33 cellular contexts compared by ENCODE assay signal in genomic region chr1:18647681-18648214, GRCh38. TPM values are rescaled to one million over a fixed set of nuclear protein-coding genes. Genes with fewer than 3 reads are reported as not detected.
"Had no signal": no experiment of that assay in that cellular context is flagged by ENCODE, and none has a peak within 500 bp of the region (broad histone marks: within the 10 kb centered on the region; RNA-seq: fewer than 3 reads in every experiment).

No MANE protein-coding gene starts in this region.

- H3K4me3 ChIP-seq: body of pancreas, SJSA1 had no signal

- H3K9me3 ChIP-seq: adrenal gland, body of pancreas, Peyer's patch, SJSA1, SK-N-SH had no signal

- H3K4me2 ChIP-seq: KMS-11, SK-N-SH had no signal

- H3K9ac ChIP-seq: KMS-11, SK-N-SH had no signal

- H3K36me3 ChIP-seq: adrenal gland, Peyer's patch, SJSA1 had no signal

- H3K4me1 ChIP-seq: SJSA1 had no signal

- H3K27ac ChIP-seq: adrenal gland, body of pancreas, KMS-11, Peyer's patch, SJSA1 had no signal

- ATAC-seq: activated CD4-positive, alpha-beta T cell treated with anti-CD3 and anti-CD28 coated beads for 36 hours; activated CD4-positive, CD25-positive, alpha-beta regulatory T cell treated with anti-CD3 and anti-CD28 coated beads, Interleukin-2, amount 50 U/mL, for 24 hours; activated CD8-positive, alpha-beta T cell treated with anti-CD3 and anti-CD28 coated beads, Interleukin-2, amount 10 ng/mL, durations not matched to agents 7 days and 5 days; activated naive CD4-positive, alpha-beta T cell treated with anti-CD3 and anti-CD28 coated beads, Interleukin-2, amount 50 U/mL, for 72 hours; activated T-cell treated with anti-CD3 and anti-CD28 coated beads, Interleukin-2, amount 50 U/mL, for 4 hours; body of pancreas had no signal

- DNase-seq: activated CD4-positive, alpha-beta T cell treated with anti-CD3 and anti-CD28 coated beads for 36 hours; activated CD4-positive, alpha-beta T cell treated with anti-CD3 and anti-CD28 coated beads, Interleukin-2, amount 10 ng/mL, durations not matched to agents 7 days and 5 days; activated CD4-positive, alpha-beta T cell treated with anti-CD3 and anti-CD28 coated beads, Interleukin-2, amount 50 U/mL, for 48 hours; activated CD8-positive, alpha-beta memory T cell treated with anti-CD3 and anti-CD28 coated beads, Interleukin-2, amount 50 U/mL, for 4 hours; activated CD8-positive, alpha-beta T cell treated with anti-CD3 and anti-CD28 coated beads, Interleukin-2, amount 10 ng/mL, durations not matched to agents 7 days and 5 days; activated gamma-delta T cell treated with Interleukin-2 at 50 U/mL for 16 hours; activated naive CD4-positive, alpha-beta T cell treated with anti-CD3 and anti-CD28 coated beads for 36 hours; activated T-cell treated with anti-CD3 and anti-CD28 coated beads for 4 hours; activated T-cell treated with anti-CD3 and anti-CD28 coated beads, Interleukin-2, amount 50 U/mL, for 4 hours; adrenal gland; caudate nucleus; cerebellar nuclear complex; MM.1S; MV-4-11; NCI-H1092; NCI-H146; NCI-H187; NCI-H2081; NCI-H2171 treated with DMSO at 0.1 percent for 48 hours; NCI-H345; NCI-H524 treated with DMSO at 0.1 percent for 48 hours; PC-3; Peyer's patch; SHP77 treated with DMSO at 0.1 percent for 48 hours had no signal

RNA-seq across cellular contexts. Expression of gene PAX7, which starts 17.1 kb away (rescaled TPM):
- total RNA-seq: activated CD4-positive, alpha-beta T cell treated with anti-CD3 and anti-CD28 coated beads for 36 hours; activated CD4-positive, alpha-beta T cell treated with anti-CD3 and anti-CD28 coated beads, Interleukin-2, amount 10 ng/mL, durations not matched to agents 7 days and 5 days; activated CD8-positive, alpha-beta T cell treated with anti-CD3 and anti-CD28 coated beads, Interleukin-2, amount 10 ng/mL, durations not matched to agents 7 days and 5 days; activated naive CD4-positive, alpha-beta T cell treated with anti-CD3 and anti-CD28 coated beads for 36 hours; activated naive CD4-positive, alpha-beta T cell treated with anti-CD3 and anti-CD28 coated beads, Interleukin-2, amount 50 U/mL, for 72 hours; activated T-cell treated with anti-CD3 and anti-CD28 coated beads, Interleukin-2, amount 50 U/mL, for 4 hours; activated T-helper 1 cell treated with anti-CD3 and anti-CD28 coated beads, Interleukin-12 subunit alpha, Interleukin-12 subunit beta, Interleukin-2, Interleukin-4 antibody, amounts not matched to agents 30 ng/mL and 10 ng/mL and 1 ng/mL, durations not matched to agents 14 hours and 24 hours and 36 hours; adrenal gland; body of pancreas; bronchial epithelial cell; LHCN-M2; PC-3; Peyer's patch; SJSA1 had no signal
- polyA plus RNA-seq: adrenal gland, SK-N-SH had no signal
